In genomic region chr18:75063615-75064512, GRCh38 we compare ENCODE assay signal across 17 cellular contexts.
DNase-seq lines count a peak whose midpoint lies in the region; ATAC-seq and TF ChIP-seq lines count a peak whose summit lies in the region.
"Had no signal": no experiment of that assay in that cellular context is flagged by ENCODE, and none has a peak within 500 bp of the region (broad histone marks: within the 10 kb centered on the region; RNA-seq: fewer than 3 reads in every experiment).

No MANE protein-coding gene starts in this region.

- H3K9me3 ChIP-seq in mucosa of descending colon (no peaks in the 10 kb centered on the region), WERI-Rb-1 (ENCODE audit: severe bottlenecking) (no peaks in the 10 kb centered on the region)
- H3K9me3 ChIP-seq: BLaER1 had no signal

- no peak overlapping the region for H3K27ac ChIP-seq in WERI-Rb-1
- H3K27ac ChIP-seq: BLaER1 had no signal

- H3K4me3 ChIP-seq in mucosa of descending colon (no peak overlapping the region), WERI-Rb-1 (ENCODE audit: low read depth, low read length) (no peak overlapping the region)
- H3K4me3 ChIP-seq: BLaER1 had no signal

- H3K9me3 Mint-ChIP-seq in endothelial cell (ENCODE audit: unreplicated experiment) = no peaks in the 10 kb centered on the region
- no peaks in the 10 kb centered on the region for H3K9me3 Mint-ChIP-seq in stimulated activated naive CD8-positive, alpha-beta T cell treated with anti-CD3 and anti-CD28 coated beads, Interleukin-15, amount 100 ng/mL, for 72 hours
- H3K9me3 Mint-ChIP-seq in activated naive CD8-positive, alpha-beta T cell treated with anti-CD3 and anti-CD28 coated beads for 36 hours = no peaks in the 10 kb centered on the region
- H3K9me3 Mint-ChIP-seq: H9 had no signal

- H3K4me3 Mint-ChIP-seq in endothelial cell (ENCODE audit: unreplicated experiment) = peak overlapping the region; percentile 63
- H3K4me3 Mint-ChIP-seq in stimulated activated naive CD8-positive, alpha-beta T cell treated with anti-CD3 and anti-CD28 coated beads, Interleukin-15, amount 100 ng/mL, for 72 hours = no peak overlapping the region
- no peak overlapping the region for H3K4me3 Mint-ChIP-seq in activated naive CD8-positive, alpha-beta T cell treated with anti-CD3 and anti-CD28 coated beads for 36 hours
- H3K4me3 Mint-ChIP-seq: CD14-positive monocyte; CD4-positive, alpha-beta memory T cell; H9 had no signal

- H3K36me3 ChIP-seq in mucosa of descending colon (ENCODE audit: low read depth) (no peaks in the 10 kb centered on the region), WERI-Rb-1 (peaks cover 2% of the 10 kb centered on the region; the same call in 1 of the 2 replicates)

- H3K27me3 Mint-ChIP-seq in endothelial cell (ENCODE audit: unreplicated experiment) = peaks cover 5% of the 10 kb centered on the region
- no peaks in the 10 kb centered on the region for H3K27me3 Mint-ChIP-seq in stimulated activated naive CD8-positive, alpha-beta T cell treated with anti-CD3 and anti-CD28 coated beads, Interleukin-15, amount 100 ng/mL, for 72 hours
- H3K27me3 Mint-ChIP-seq in activated naive CD8-positive, alpha-beta T cell treated with anti-CD3 and anti-CD28 coated beads for 36 hours = no peaks in the 10 kb centered on the region
- H3K27me3 Mint-ChIP-seq: CD4-positive, alpha-beta memory T cell had no signal

- no peak overlapping the region for H3K27ac Mint-ChIP-seq in endothelial cell (ENCODE audit: unreplicated experiment)
- peak overlapping the region in 1 of 2 donors; percentile 25 for H3K27ac Mint-ChIP-seq in stimulated activated naive CD8-positive, alpha-beta T cell treated with anti-CD3 and anti-CD28 coated beads, Interleukin-15, amount 100 ng/mL, for 72 hours
- no peak overlapping the region for H3K27ac Mint-ChIP-seq in activated naive CD8-positive, alpha-beta T cell treated with anti-CD3 and anti-CD28 coated beads for 36 hours
- H3K27ac Mint-ChIP-seq: CD4-positive, alpha-beta memory T cell; H9 had no signal

- H3K36me3 Mint-ChIP-seq in endothelial cell (ENCODE audit: low read depth, unreplicated experiment) = peaks cover 8% of the 10 kb centered on the region
- H3K36me3 Mint-ChIP-seq in activated naive CD8-positive, alpha-beta T cell treated with anti-CD3 and anti-CD28 coated beads for 36 hours = no peaks in the 10 kb centered on the region

- no peaks in the 10 kb centered on the region for H3K4me1 ChIP-seq in mucosa of descending colon (ENCODE audit: low read depth)
- H3K4me1 ChIP-seq: BLaER1 had no signal

- DNase-seq in D341Med (ENCODE audit: low spot score) (peak; percentile 34), endothelial cell (ENCODE audit: low spot score) (no peak), mucosa of descending colon (no peak), WERI-Rb-1 (no peak), foreskin melanocyte (no peak)
- DNase-seq in stimulated activated naive CD8-positive, alpha-beta T cell treated with anti-CD3 and anti-CD28 coated beads, Interleukin-15, amount 100 ng/mL, for 72 hours = no peak
- DNase-seq in activated naive CD8-positive, alpha-beta T cell treated with anti-CD3 and anti-CD28 coated beads for 36 hours = no peak
- DNase-seq: 8988T; CD4-positive, alpha-beta memory T cell; DMS79 treated with DMSO at 0.1 percent for 48 hours; GF-D8; GOT3; H9 had no signal

- TF ChIP-seq CTCF in endothelial cell (IDR thresholded peaks at IDR 0.05; ENCODE audit: unreplicated experiment) = no peak
- TF ChIP-seq CTCF in mucosa of descending colon (IDR thresholded peaks at IDR 0.05) = no peak
- no peak for TF ChIP-seq CTCF in WERI-Rb-1 (IDR thresholded peaks at IDR 0.05; ENCODE audit: low read depth, low read length)

- H3K4me1 Mint-ChIP-seq in endothelial cell (ENCODE audit: unreplicated experiment) = peaks cover 7% of the 10 kb centered on the region
- H3K4me1 Mint-ChIP-seq in stimulated activated naive CD8-positive, alpha-beta T cell treated with anti-CD3 and anti-CD28 coated beads, Interleukin-15, amount 100 ng/mL, for 72 hours = peaks cover 13% of the 10 kb centered on the region
- peaks cover 2% of the 10 kb centered on the region for H3K4me1 Mint-ChIP-seq in activated naive CD8-positive, alpha-beta T cell treated with anti-CD3 and anti-CD28 coated beads for 36 hours

- intact Hi-C loops in mucosa of descending colon (cut with DNase I, micrococcal nuclease) = no loop called here

- peak; percentile 15 for ATAC-seq in mucosa of descending colon
- ATAC-seq in stimulated activated naive CD8-positive, alpha-beta T cell treated with anti-CD3 and anti-CD28 coated beads, Interleukin-15, amount 100 ng/mL, for 72 hours = peak; percentile 23
- no peak for ATAC-seq in HG03469 (IDR thresholded peaks at IDR 0.05; ENCODE audit: unreplicated experiment)
- ATAC-seq: HepG2 had no signal

- no peaks in the 10 kb centered on the region for H3K27me3 ChIP-seq in WERI-Rb-1 (ENCODE audit: insufficient read depth, low read depth, severe bottlenecking)
- H3K27me3 ChIP-seq: BLaER1 had no signal
